26 cellular contexts compared by ENCODE assay signal in the genomic region with DNA sequence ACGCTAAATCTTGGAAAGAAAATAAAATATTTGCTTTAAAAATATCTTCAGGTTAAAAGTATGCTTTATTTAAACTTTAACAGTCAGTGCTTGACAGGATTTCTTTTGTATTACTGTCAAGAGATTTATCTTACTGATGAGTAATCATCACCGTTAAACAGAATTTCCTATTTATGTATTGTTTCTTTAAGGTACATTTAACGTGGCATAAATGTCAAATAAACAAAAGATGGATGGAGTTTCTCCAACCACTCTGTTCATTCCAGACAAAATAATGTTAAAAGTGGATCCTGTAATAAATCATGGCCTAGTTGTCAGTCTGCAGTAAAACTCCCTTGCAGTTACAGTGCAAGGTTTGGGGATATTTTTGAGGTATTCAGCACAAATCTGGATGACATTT.
"Had no signal": no experiment of that assay in that cellular context is flagged by ENCODE, and none has a peak within 500 bp of the region (broad histone marks: within the 10 kb centered on the region; RNA-seq: fewer than 3 reads in every experiment).

No MANE protein-coding gene starts in this region.

- H3K27me3 Mint-ChIP-seq: activated naive CD4-positive, alpha-beta T cell treated with anti-CD3 and anti-CD28 coated beads, Interleukin-2, amount 10 ng/mL, durations not matched to agents 7 days and 5 days; dendritic cell treated with granulocyte-macrophage colony-stimulating factor and Interleukin-4, amounts not matched to agents 40 ng/mL and 50 ng/mL, for 4 days; natural killer cell treated with Interleukin-12 subunit alpha and Interleukin-12 subunit beta and Interleukin-15 and Interleukin-18, amount 100 ng/mL, for 72 hours had no signal

- H3K4me1 ChIP-seq: lower lobe of right lung, stomach had no signal

- H3K27me3 ChIP-seq: ascending aorta, stomach had no signal

- FAIRE-seq: bronchial epithelial cell had no signal

- H3K9me3 Mint-ChIP-seq: activated naive CD4-positive, alpha-beta T cell treated with anti-CD3 and anti-CD28 coated beads, Interleukin-2, amount 10 ng/mL, durations not matched to agents 7 days and 5 days; dendritic cell treated with granulocyte-macrophage colony-stimulating factor and Interleukin-4, amounts not matched to agents 40 ng/mL and 50 ng/mL, for 4 days; mesothelial cell of epicardium; natural killer cell treated with Interleukin-12 subunit alpha and Interleukin-12 subunit beta and Interleukin-15 and Interleukin-18, amount 100 ng/mL, for 72 hours; stimulated activated effector memory CD8-positive, alpha-beta T cell treated with anti-CD3 and anti-CD28 coated beads, Interleukin-12 subunit alpha, Interleukin-12 subunit beta, amount 100 ng/mL, for 72 hours; type B pancreatic cell had no signal

- H3K4me3 Mint-ChIP-seq: activated naive CD4-positive, alpha-beta T cell treated with anti-CD3 and anti-CD28 coated beads, Interleukin-2, amount 10 ng/mL, durations not matched to agents 7 days and 5 days; dendritic cell treated with granulocyte-macrophage colony-stimulating factor and Interleukin-4, amounts not matched to agents 40 ng/mL and 50 ng/mL, for 4 days; mesothelial cell of epicardium; natural killer cell treated with Interleukin-12 subunit alpha and Interleukin-12 subunit beta and Interleukin-15 and Interleukin-18, amount 100 ng/mL, for 72 hours; stimulated activated effector memory CD8-positive, alpha-beta T cell treated with anti-CD3 and anti-CD28 coated beads, Interleukin-12 subunit alpha, Interleukin-12 subunit beta, amount 100 ng/mL, for 72 hours; type B pancreatic cell had no signal

- H3K4me2 ChIP-seq: smooth muscle cell had no signal

- DNase-seq: activated CD4-positive, alpha-beta T cell treated with anti-CD3 and anti-CD28 coated beads, Interleukin-2, amount 50 U/mL, for 1 hour; activated CD4-positive, CD25-positive, alpha-beta regulatory T cell treated with anti-CD3 and anti-CD28 coated beads, Interleukin-2, amount 50 U/mL, for 72 hours; activated CD8-positive, alpha-beta memory T cell treated with anti-CD3 and anti-CD28 coated beads for 24 hours; activated CD8-positive, alpha-beta memory T cell treated with anti-CD3 and anti-CD28 coated beads, Interleukin-2, amount 50 U/mL, for 48 hours; activated effector memory CD4-positive, alpha-beta T cell treated with Interleukin-2 at 50 U/mL for 16 hours; activated naive CD4-positive, alpha-beta T cell treated with anti-CD3 and anti-CD28 coated beads, Interleukin-2, amount 10 ng/mL, durations not matched to agents 7 days and 5 days; activated T-cell treated with anti-CD3 and anti-CD28 coated beads, Interleukin-2, amount 50 U/mL, for 48 hours; effector CD8-positive, alpha-beta T cell; foreskin melanocyte; glutamatergic neuron; hypothalamus; islet precursor cell; left colon; lower lobe of right lung; stimulated activated CD4-positive, alpha-beta T cell treated with anti-CD3 and anti-CD28 coated beads, Interleukin-4, amount 100 ng/mL, for 24 hours; stomach had no signal

- H3K9me3 ChIP-seq: ascending aorta, lower lobe of right lung, stomach had no signal

- ATAC-seq: left colon; lower lobe of right lung; natural killer cell treated with Interleukin-12 subunit alpha and Interleukin-12 subunit beta and Interleukin-15 and Interleukin-18, amount 100 ng/mL, for 72 hours; sciatic nerve; stimulated activated effector memory CD8-positive, alpha-beta T cell treated with anti-CD3 and anti-CD28 coated beads, Interleukin-12 subunit alpha, Interleukin-12 subunit beta, amount 100 ng/mL, for 72 hours had no signal

- H3K4me1 Mint-ChIP-seq: activated naive CD4-positive, alpha-beta T cell treated with anti-CD3 and anti-CD28 coated beads, Interleukin-2, amount 10 ng/mL, durations not matched to agents 7 days and 5 days; stimulated activated effector memory CD8-positive, alpha-beta T cell treated with anti-CD3 and anti-CD28 coated beads, Interleukin-12 subunit alpha, Interleukin-12 subunit beta, amount 100 ng/mL, for 72 hours had no signal

- H3K4me3 ChIP-seq: ascending aorta, lower lobe of right lung, smooth muscle cell, stomach had no signal

- H3K27ac Mint-ChIP-seq: activated naive CD4-positive, alpha-beta T cell treated with anti-CD3 and anti-CD28 coated beads, Interleukin-2, amount 10 ng/mL, durations not matched to agents 7 days and 5 days; dendritic cell treated with granulocyte-macrophage colony-stimulating factor and Interleukin-4, amounts not matched to agents 40 ng/mL and 50 ng/mL, for 4 days; natural killer cell treated with Interleukin-12 subunit alpha and Interleukin-12 subunit beta and Interleukin-15 and Interleukin-18, amount 100 ng/mL, for 72 hours; stimulated activated effector memory CD8-positive, alpha-beta T cell treated with anti-CD3 and anti-CD28 coated beads, Interleukin-12 subunit alpha, Interleukin-12 subunit beta, amount 100 ng/mL, for 72 hours; type B pancreatic cell had no signal

- H3K27ac ChIP-seq: ascending aorta, lower lobe of right lung, stomach, VCaP had no signal

- H3K36me3 Mint-ChIP-seq: mesothelial cell of epicardium; natural killer cell treated with Interleukin-12 subunit alpha and Interleukin-12 subunit beta and Interleukin-15 and Interleukin-18, amount 100 ng/mL, for 72 hours; stimulated activated effector memory CD8-positive, alpha-beta T cell treated with anti-CD3 and anti-CD28 coated beads, Interleukin-12 subunit alpha, Interleukin-12 subunit beta, amount 100 ng/mL, for 72 hours; type B pancreatic cell had no signal

- H3K36me3 ChIP-seq: ascending aorta, lower lobe of right lung, stomach had no signal
